ENCODE assay signal across 1 cellular context in genomic region chr6:87155920-87156600, GRCh38.
TF ChIP-seq lines count a peak whose summit lies in the region.

No MANE protein-coding gene starts in this region.

TF ChIP-seq in K562, 482 proteins besides CTCF, POLR2A, EP300 and RAD21 (continued from another document):
- TF ChIP-seq RCOR1 (IDR thresholded peaks at IDR 0.05; ENCODE audit: borderline replicate concordance in 1 of 2, low read depth in 2 of 2, low read length in 2 of 2) (peak in 1 of 2 experiments; percentile 19; a peak in 1 of 4 replicates), TAF1 (IDR thresholded peaks at IDR 0.05; ENCODE audit: control insufficient read depth, extremely low read depth, insufficient read depth, low read length, severe bottlenecking) (peak; percentile 41), ZNF316 (IDR thresholded peaks at IDR 0.05) (no peak), L3MBTL2 (IDR thresholded peaks at IDR 0.05) (no peak), GTF2A2 (tag; IDR thresholded peaks at IDR 0.05) (no peak), PBX2 (CRISPR knock-in tag; IDR thresholded peaks at IDR 0.05; ENCODE audit: low read depth) (no peak), PBX2 (tag; conservative IDR thresholded peaks at IDR 0.05; ENCODE audit: low read depth) (no peak), LCOR (CRISPR knock-in tag; IDR thresholded peaks at IDR 0.05) (no peak), SIRT6 (IDR thresholded peaks at IDR 0.05; ENCODE audit: low read depth, low read length) (no peak), NR4A1 (CRISPR knock-in tag; IDR thresholded peaks at IDR 0.05) (no peak), NR4A1 (tag; IDR thresholded peaks at IDR 0.05) (0 out of 2 replicates have a peak, but pooled peaks have one; percentile 8), GABPB2 (CRISPR knock-in tag; conservative IDR thresholded peaks at IDR 0.05) (no peak), PML (IDR thresholded peaks at IDR 0.05; ENCODE audit: low read length) (no peak), LEF1 (IDR thresholded peaks at IDR 0.05) (no peak), MLLT1 (IDR thresholded peaks at IDR 0.05) (0 out of 4 replicates have a peak, but pooled peaks of 1 of the 2 experiments have one; percentile 11), KDM4B (IDR thresholded peaks at IDR 0.05; ENCODE audit: borderline replicate concordance in 2 of 2, low read depth in 1 of 2) (peak in 1 of 2 experiments; percentile 30; a peak in 1 of 4 replicates), ZBTB17 (CRISPR knock-in tag; IDR thresholded peaks at IDR 0.05) (no peak), ZNF311 (CRISPR knock-in tag; IDR thresholded peaks at IDR 0.05) (no peak), CHD1 (IDR thresholded peaks at IDR 0.05; ENCODE audit: low read length) (peak; percentile 62), RBBP5 (IDR thresholded peaks at IDR 0.05; ENCODE audit: borderline replicate concordance, insufficient read depth, low read length, poor library complexity, severe bottlenecking) (peak; percentile 19), TEAD1 (CRISPR knock-in tag; IDR thresholded peaks at IDR 0.05) (0 out of 4 replicates have a peak, but pooled peaks of 1 of the 2 experiments have one; percentile 19), ZNF431 (CRISPR knock-in tag; IDR thresholded peaks at IDR 0.05) (no peak), KLF6 (CRISPR knock-in tag; IDR thresholded peaks at IDR 0.05; ENCODE audit: borderline replicate concordance) (no peak), ZNF134 (CRISPR knock-in tag; conservative IDR thresholded peaks at IDR 0.05) (0 out of 2 replicates have a peak, but pooled peaks have one; percentile 65), XRCC4 (IDR thresholded peaks at IDR 0.05; ENCODE audit: extremely low read depth, insufficient read depth, insufficient read length) (no peak)
